Comparison of ENCODE assay signal across 34 cellular contexts in the genomic region with DNA sequence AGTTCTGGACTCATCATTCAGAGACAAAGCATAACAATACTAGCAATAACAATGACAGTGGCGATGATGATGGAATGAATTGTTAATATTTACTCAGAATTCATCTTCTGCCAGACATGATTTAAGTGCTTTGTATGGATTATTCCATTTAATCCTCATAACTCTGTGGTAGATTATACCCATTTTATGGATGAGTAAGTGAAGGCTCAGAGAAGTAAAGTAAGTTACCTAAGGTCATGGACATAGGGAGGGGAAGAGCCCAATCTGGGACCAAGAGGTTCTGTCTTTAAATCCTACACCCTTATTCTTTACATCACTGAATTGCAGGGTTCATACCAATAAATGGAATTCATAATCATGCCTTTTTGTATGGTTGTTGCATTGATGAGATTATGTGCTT.
"Had no signal": no experiment of that assay in that cellular context is flagged by ENCODE, and none has a peak within 500 bp of the region (broad histone marks: within the 10 kb centered on the region; RNA-seq: fewer than 3 reads in every experiment).

No MANE protein-coding gene starts in this region.

- H3K9me3 ChIP-seq: MG63 had no signal

- H3K27me3 ChIP-seq: MG63 had no signal

- H3K4me3 ChIP-seq: MG63 had no signal

- H3K36me3 ChIP-seq: MG63 had no signal

- DNase-seq: Karpas-422, Kasumi-1, MG63, MM.1S, MV-4-11, NCI-H1048, NCI-H1092, NCI-H1092 treated with DMSO at 0.1 percent for 48 hours, NCI-H1105, NCI-H1105 treated with DMSO at 0.1 percent for 48 hours, NCI-H1417, NCI-H1417 treated with DMSO at 0.1 percent for 48 hours, NCI-H1436, NCI-H1436 treated with DMSO at 0.1 percent for 48 hours, NCI-H146, NCI-H1694, NCI-H1694 treated with DMSO at 0.1 percent for 48 hours, NCI-H187, NCI-H187 treated with DMSO at 0.1 percent for 48 hours, NCI-H1930, NCI-H2029, NCI-H2029 treated with DMSO at 0.1 percent for 48 hours, NCI-H2081, NCI-H2081 treated with DMSO at 0.1 percent for 48 hours, NCI-H2107, NCI-H2171, NCI-H2171 treated with DMSO at 0.1 percent for 48 hours, NCI-H2227 treated with DMSO at 0.1 percent for 48 hours, NCI-H226, NCI-H345, NCI-H446, NCI-H446 treated with DMSO at 0.1 percent for 48 hours, NCI-H510A, NCI-H510A treated with DMSO at 0.1 percent for 48 hours had no signal
